8 cellular contexts compared by ENCODE assay signal in the genomic region with DNA sequence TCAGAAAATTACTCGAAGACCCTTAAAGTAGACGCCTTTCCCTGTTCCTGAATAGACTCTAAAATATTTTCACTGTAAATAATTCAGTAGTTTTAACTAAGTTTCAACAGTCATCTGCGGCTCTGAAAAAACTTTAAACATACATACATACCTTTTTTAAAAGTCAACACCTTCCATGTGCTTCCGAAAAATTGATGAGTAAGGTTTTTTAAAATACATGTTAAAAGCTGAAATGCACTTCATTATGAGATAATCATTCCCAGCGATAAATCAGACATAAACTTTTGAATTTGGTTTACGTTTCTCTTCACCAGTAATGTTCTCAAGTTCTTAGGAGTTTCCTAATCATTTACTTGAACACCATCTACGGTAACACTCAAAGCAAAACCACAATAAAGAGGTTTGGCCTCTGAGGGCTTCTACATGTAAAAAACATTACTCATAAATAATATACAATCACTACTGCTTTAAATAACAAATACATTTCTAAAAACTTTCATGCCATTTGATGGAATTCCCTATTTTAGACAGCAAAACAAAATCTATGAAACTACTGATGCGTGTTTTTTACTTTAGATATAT. TPM values are rescaled to one million over a fixed set of nuclear protein-coding genes. Genes with fewer than 3 reads are reported as not detected.
DNase-seq lines count a peak whose midpoint lies in the region; ATAC-seq, FAIRE-seq and TF ChIP-seq lines count a peak whose summit lies in the region.

No MANE protein-coding gene starts in this region.

- peak; percentile 17 to 32 for ATAC-seq in activated T-cell treated with anti-CD3 and anti-CD28 coated beads, Interleukin-2, amount 50 U/mL, for 72 hours (replicated peaks in 1 of 2)
- ATAC-seq in T-helper 17 cell (peak; percentile 16), pancreas (no peak)
- ATAC-seq in stimulated activated naive B cell treated with anti-CD40 and anti-IgM and Interleukin-4, amounts not matched to agents 10 μg/mL and 1 μg/mL and 100 μg/mL, for 72 hours (replicated peaks) = no peak

- FAIRE-seq in pancreas (lab: Jason Lieb, UNC) = no peak

- H3K9me3 Mint-ChIP-seq in activated T-cell treated with anti-CD3 and anti-CD28 coated beads, Interleukin-2, amount 50 U/mL, for 72 hours = no peaks in the 10 kb centered on the region
- H3K9me3 Mint-ChIP-seq in stimulated activated naive B cell treated with anti-CD40 and anti-IgM and Interleukin-4, amounts not matched to agents 10 μg/mL and 1 μg/mL and 100 μg/mL, for 72 hours = no peaks in the 10 kb centered on the region

- no peaks in the 10 kb centered on the region for H3K27me3 ChIP-seq in pancreas

- H3K9me3 ChIP-seq in T-helper 17 cell (ENCODE audit: control insufficient read depth, low read length, poor library complexity, severe bottlenecking) (no peaks in the 10 kb centered on the region), pancreas (no peaks in the 10 kb centered on the region)

- H3K27ac Mint-ChIP-seq in activated T-cell treated with anti-CD3 and anti-CD28 coated beads, Interleukin-2, amount 50 U/mL, for 72 hours = peak overlapping the region; percentile 100
- H3K27ac Mint-ChIP-seq in T-helper 17 cell = peak overlapping the region; percentile 95
- H3K27ac Mint-ChIP-seq in stimulated activated naive B cell treated with anti-CD40 and anti-IgM and Interleukin-4, amounts not matched to agents 10 μg/mL and 1 μg/mL and 100 μg/mL, for 72 hours = peak overlapping the region; percentile 80

- peak overlapping the region; percentile 86 to 95 for H3K4me3 Mint-ChIP-seq in activated T-cell treated with anti-CD3 and anti-CD28 coated beads, Interleukin-2, amount 50 U/mL, for 72 hours
- H3K4me3 Mint-ChIP-seq in T-helper 17 cell = peak overlapping the region; percentile 99
- peak overlapping the region; percentile 66 to 100 for H3K4me3 Mint-ChIP-seq in stimulated activated naive B cell treated with anti-CD40 and anti-IgM and Interleukin-4, amounts not matched to agents 10 μg/mL and 1 μg/mL and 100 μg/mL, for 72 hours

- no peaks in the 10 kb centered on the region for H3K27me3 Mint-ChIP-seq in activated T-cell treated with anti-CD3 and anti-CD28 coated beads, Interleukin-2, amount 50 U/mL, for 72 hours (ENCODE audit: low read depth)
- peaks cover 13% of the 10 kb centered on the region for H3K27me3 Mint-ChIP-seq in T-helper 17 cell
- H3K27me3 Mint-ChIP-seq in stimulated activated naive B cell treated with anti-CD40 and anti-IgM and Interleukin-4, amounts not matched to agents 10 μg/mL and 1 μg/mL and 100 μg/mL, for 72 hours = peaks cover 0 to 4% of the 10 kb centered on the region in 2 donors

- peaks cover 67% of the 10 kb centered on the region for H3K4me1 Mint-ChIP-seq in activated T-cell treated with anti-CD3 and anti-CD28 coated beads, Interleukin-2, amount 50 U/mL, for 72 hours (ENCODE audit: low read depth)
- H3K4me1 Mint-ChIP-seq in T-helper 17 cell = peaks cover 55% of the 10 kb centered on the region
- H3K4me1 Mint-ChIP-seq in stimulated activated naive B cell treated with anti-CD40 and anti-IgM and Interleukin-4, amounts not matched to agents 10 μg/mL and 1 μg/mL and 100 μg/mL, for 72 hours = peaks cover 53 to 73% of the 10 kb centered on the region in 2 donors

- peak overlapping the region in 1 of 4 donors; percentile 62 for H3K4me3 ChIP-seq in pancreas

- intact Hi-C loops in pancreas (cut with DNase I) = no loop called here

- H3K4me1 ChIP-seq in pancreas = peaks cover 4 to 30% (median 13%) of the 10 kb centered on the region in 3 donors

- H3K36me3 Mint-ChIP-seq in activated T-cell treated with anti-CD3 and anti-CD28 coated beads, Interleukin-2, amount 50 U/mL, for 72 hours (ENCODE audit: insufficient read depth in 2 of 2) = peaks cover 27 to 57% of the 10 kb centered on the region in 2 donors
- H3K36me3 Mint-ChIP-seq in T-helper 17 cell (ENCODE audit: low read depth) = peaks cover 4% of the 10 kb centered on the region
- H3K36me3 Mint-ChIP-seq in stimulated activated naive B cell treated with anti-CD40 and anti-IgM and Interleukin-4, amounts not matched to agents 10 μg/mL and 1 μg/mL and 100 μg/mL, for 72 hours = peaks cover 31 to 48% of the 10 kb centered on the region in 2 donors

- whole genome bisulfite sequencing in pancreas, 2 donors = 84 to 88% methylated on average over 8 of the region's 8 CpGs

- H3K36me3 ChIP-seq in pancreas = no peaks in the 10 kb centered on the region

- TF ChIP-seq CTCF in pancreas (IDR thresholded peaks at IDR 0.05) = no peak

- DNase-seq in activated T-cell treated with anti-CD3 and anti-CD28 coated beads, Interleukin-2, amount 50 U/mL, for 72 hours = peak in 1 of 2 donors; percentile 20
- no peak for DNase-seq in activated T-cell treated with anti-CD3 and anti-CD28 coated beads, Interleukin-2, amount 50 U/mL, for 48 hours
- DNase-seq in T-helper 17 cell (no peak), fibroblast of peridontal ligament (ENCODE audit: extremely low read depth) (peak; percentile 12), 8988T (no peak), pancreas (no peak), NCI-H2196 treated with DMSO at 0.1 percent for 48 hours (lab: John Stamatoyannopoulos, UW; ENCODE audit: unreplicated experiment) (no peak)
- DNase-seq in stimulated activated naive B cell treated with anti-CD40 and anti-IgM and Interleukin-4, amounts not matched to agents 10 μg/mL and 1 μg/mL and 100 μg/mL, for 72 hours = no peak

- H3K27ac ChIP-seq in pancreas = no peak overlapping the region

RNA-seq across cellular contexts. Expression of gene RYBP, which starts 1.7 kb away (rescaled TPM):
- total RNA-seq in activated T-cell treated with anti-CD3 and anti-CD28 coated beads, Interleukin-2, amount 50 U/mL, for 72 hours = 10 to 100 TPM; 59.2 to 66.6 TPM
- 10 to 100 TPM in 1 of 2 donors, 1 to 10 TPM in 1; 8.9 to 14.5 TPM for total RNA-seq in T-helper 17 cell
- total RNA-seq in pancreas = 1 to 10 TPM; 3.0 to 7.8 (median 4.4) TPM
- polyA plus RNA-seq in pancreas = 1 to 10 TPM; 2.5 to 7.2 TPM

Comparison
In these comparisons a context has a peak if more than half of its experiments do, and no peak if none do; other contexts are left out.
1. ATAC-seq: peak in activated T-cell treated with anti-CD3 and anti-CD28 coated beads, Interleukin-2, amount 50 U/mL, for 72 hours (2 of 2) and T-helper 17 cell (single experiment); none in stimulated activated naive B cell treated with anti-CD40 and anti-IgM and Interleukin-4, amounts not matched to agents 10 μg/mL and 1 μg/mL and 100 μg/mL, for 72 hours (0 of 2) and pancreas (0 of 4).
2. Peak in every context shown above with its lines, with median percentiles within 50 percentile points of each other: H3K27ac Mint-ChIP-seq and H3K4me3 Mint-ChIP-seq.